ENCODE assay signal across 10 cellular contexts in genomic region chr2:190891370-190891769, GRCh38. TPM values are rescaled to one million over a fixed set of nuclear protein-coding genes. Genes with fewer than 3 reads are reported as not detected.
DNase-seq lines count a peak whose midpoint lies in the region; ATAC-seq and TF ChIP-seq lines count a peak whose summit lies in the region.
"Had no signal": no experiment of that assay in that cellular context is flagged by ENCODE, and none has a peak within 500 bp of the region (broad histone marks: within the 10 kb centered on the region; RNA-seq: fewer than 3 reads in every experiment).

No MANE protein-coding gene starts in this region.

- peaks cover 55% of the 10 kb centered on the region; the same call in 1 of the 2 replicates for H3K36me3 ChIP-seq in Karpas-422 (ENCODE audit: insufficient read depth, low read length)
- H3K36me3 ChIP-seq in left lung: peaks cover 0 to 18% of the 10 kb centered on the region in 2 donors

- H4K20me1 ChIP-seq in Karpas-422 (ENCODE audit: insufficient read depth, low read depth, low read length): peaks cover 26% of the 10 kb centered on the region; the same call in 1 of the 2 replicates

- H3K4me1 ChIP-seq in Karpas-422 (ENCODE audit: low read length): peaks cover 79% of the 10 kb centered on the region
- H3K4me1 ChIP-seq in left lung: peaks cover 17 to 77% of the 10 kb centered on the region in 2 donors

- H3K9me2 ChIP-seq in Karpas-422 (replicated peaks; ENCODE audit: insufficient read depth, low read length): no peaks in the 10 kb centered on the region

- H2AFZ ChIP-seq in Karpas-422 (ENCODE audit: low read length): no peak overlapping the region

- ATAC-seq in GM18498 (IDR thresholded peaks at IDR 0.05; ENCODE audit: unreplicated experiment): peak; percentile 64
- peak; percentile 61 for ATAC-seq in GM21529 (IDR thresholded peaks at IDR 0.05; ENCODE audit: unreplicated experiment)
- ATAC-seq in left lung: peak; percentile 8

- peak overlapping the region; percentile 64 for H3K4me2 ChIP-seq in Karpas-422 (ENCODE audit: low read depth, low read length, poor library complexity, severe bottlenecking)

- peak overlapping the region; percentile 42; the same call in 1 of the 2 replicates for H3K9ac ChIP-seq in Karpas-422 (ENCODE audit: low read length)

- DNase-seq in Karpas-422: peak; percentile 65
- DNase-seq in left lung: no peak
- DNase-seq in AG20443 (ENCODE audit: low spot score): no peak
- no peak for DNase-seq in RWPE1 (ENCODE audit: low spot score)
- no peak for DNase-seq in foreskin melanocyte
- DNase-seq in activated CD4-positive, alpha-beta T cell treated with anti-CD3 and anti-CD28 coated beads for 1 hour: no peak
- DNase-seq: activated CD4-positive, alpha-beta T cell treated with anti-CD3 and anti-CD28 coated beads, Interleukin-2, amount 10 ng/mL, durations not matched to agents 7 days and 5 days; NCI-H1092 treated with DMSO at 0.1 percent for 48 hours had no signal

- H3K27me3 ChIP-seq in Karpas-422 (ENCODE audit: low read length) (no peaks in the 10 kb centered on the region), left lung (no peaks in the 10 kb centered on the region)

- no peak for TF ChIP-seq CTCF in left lung (IDR thresholded peaks at IDR 0.05)
- no peak for TF ChIP-seq CTCF in RWPE1 (conservative IDR thresholded peaks at IDR 0.05; ENCODE audit: low read depth)

- CTCF ChIA-PET in RWPE1 (lab: Yijun Ruan, JAX): interaction anchor here (0.6 kb wide), 1 partner anchor 8 kb away, joined by 3 read pairs; no protein-coding TSS in a partner anchor

- intact Hi-C loops in left lung (cut with DNase I): no loop called here

- H3K27ac ChIP-seq in Karpas-422 (ENCODE audit: low read length) (peak overlapping the region; percentile 80), left lung (peak overlapping the region in 1 of 2 donors; percentile 53), RWPE1 (no peak overlapping the region)

- POLR2A ChIA-PET in RWPE1 (lab: Yijun Ruan, JAX; ENCODE audit: low non-redundant PET): no interaction called here

- H3K4me3 ChIP-seq in Karpas-422 (ENCODE audit: low read length) (peak overlapping the region; percentile 28; the same call in 1 of the 2 replicates), left lung (no peak overlapping the region)

- peaks cover 99% of the 10 kb centered on the region for H3K79me2 ChIP-seq in Karpas-422 (ENCODE audit: low read length)

- no peaks in the 10 kb centered on the region for H3K9me3 ChIP-seq in Karpas-422 (ENCODE audit: low read length)
- no peaks in the 10 kb centered on the region for H3K9me3 ChIP-seq in left lung

RNA-seq across cellular contexts. Expression of gene GLS, which starts 10.7 kb away (rescaled TPM):
- total RNA-seq in Karpas-422 (2014; rRNA removed; shearing (Covaris generic); ENCODE audit: low replicate concordance): 159 and 283 TPM in 2 replicates
- 100 to 1,000 TPM; 192 to 346 TPM for total RNA-seq in left lung

Comparison
In these comparisons a context has a peak if more than half of its experiments do, and no peak if none do; other contexts are left out.
1. ATAC-seq: peak in every context shown above with its lines; median percentile 64 in GM18498; 61 in GM21529; 8 in left lung.